1 cellular context compared by ENCODE assay signal in the genomic region with DNA sequence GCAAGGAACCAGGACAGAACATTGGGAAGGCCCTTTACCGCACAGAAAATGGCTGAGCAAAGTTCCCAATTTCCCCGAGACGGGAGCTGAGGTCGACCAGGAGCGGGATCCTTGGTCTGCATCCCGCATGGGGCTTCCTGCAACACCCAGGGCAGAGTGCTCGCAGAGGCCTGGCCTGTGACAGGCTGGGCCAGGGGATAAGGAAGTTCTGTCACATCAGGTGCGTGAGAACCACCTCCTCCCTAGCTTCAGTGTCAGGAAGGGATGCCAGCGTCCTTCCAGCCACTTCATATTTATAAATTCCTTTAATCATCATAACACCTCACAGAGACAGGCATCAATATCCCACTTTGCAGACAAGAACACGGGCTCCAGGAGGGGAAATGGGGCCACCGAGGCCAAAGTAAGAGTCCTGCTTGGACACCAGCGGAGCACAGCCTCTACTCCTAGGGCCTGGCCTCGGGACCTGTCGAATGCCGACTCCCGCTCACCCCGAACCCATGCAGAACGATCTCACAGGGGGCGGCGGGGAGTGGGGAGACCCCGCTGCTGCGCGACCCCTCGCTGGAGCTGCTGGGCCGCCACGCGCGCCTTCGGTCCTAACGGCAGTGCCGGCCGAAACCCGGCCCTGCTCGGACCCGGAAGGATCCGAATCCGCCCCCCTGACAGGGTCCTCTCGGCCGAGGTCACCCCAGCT.
TF ChIP-seq lines count a peak whose summit lies in the region.

No MANE protein-coding gene starts in this region.

TF ChIP-seq in GM12878, 131 proteins besides CTCF, POLR2A, EP300 and RAD21:
- TF ChIP-seq SMC3 (IDR thresholded peaks at IDR 0.05; ENCODE audit: borderline replicate concordance, low read length) (0 out of 2 replicates have a peak, but pooled peaks have one; percentile 5), NRF1 (conservative IDR thresholded peaks at IDR 0.05; ENCODE audit: low read depth, low read length) (no peak), BMI1 (IDR thresholded peaks at IDR 0.05; ENCODE audit: borderline replicate concordance) (no peak), FOS (IDR thresholded peaks at IDR 0.05; ENCODE audit: borderline replicate concordance, extremely low read depth, insufficient read length) (no peak), MEF2B (IDR thresholded peaks at IDR 0.05; ENCODE audit: partially characterized antibody, poor library complexity, severe bottlenecking) (peak; percentile 9), RB1 (IDR thresholded peaks at IDR 0.05; ENCODE audit: borderline replicate concordance) (peak; percentile 26; the same call in 1 of the 2 replicates), SPI1 (IDR thresholded peaks at IDR 0.05; ENCODE audit: borderline replicate concordance, insufficient read depth, low read depth, low read length) (no peak), ZSCAN29 (IDR thresholded peaks at IDR 0.05) (peak; percentile 28; the same call in 1 of the 2 replicates), CHD1 (IDR thresholded peaks at IDR 0.05; ENCODE audit: low read depth, low read length) (0 out of 2 replicates have a peak, but pooled peaks have one; percentile 38), SMARCA5 (IDR thresholded peaks at IDR 0.05) (peak; percentile 80; the same call in 1 of the 2 replicates), HDGF (IDR thresholded peaks at IDR 0.05) (peak; percentile 45; the same call in 1 of the 2 replicates), NFYA (IDR thresholded peaks at IDR 0.05; ENCODE audit: borderline replicate concordance, low read depth, low read length) (no peak), LARP7 (IDR thresholded peaks at IDR 0.05) (peak; percentile 74; the same call in 1 of the 2 replicates), DPF2 (IDR thresholded peaks at IDR 0.05) (peak; percentile 45; the same call in 1 of the 2 replicates)
- TF ChIP-seq, protein P1, sequence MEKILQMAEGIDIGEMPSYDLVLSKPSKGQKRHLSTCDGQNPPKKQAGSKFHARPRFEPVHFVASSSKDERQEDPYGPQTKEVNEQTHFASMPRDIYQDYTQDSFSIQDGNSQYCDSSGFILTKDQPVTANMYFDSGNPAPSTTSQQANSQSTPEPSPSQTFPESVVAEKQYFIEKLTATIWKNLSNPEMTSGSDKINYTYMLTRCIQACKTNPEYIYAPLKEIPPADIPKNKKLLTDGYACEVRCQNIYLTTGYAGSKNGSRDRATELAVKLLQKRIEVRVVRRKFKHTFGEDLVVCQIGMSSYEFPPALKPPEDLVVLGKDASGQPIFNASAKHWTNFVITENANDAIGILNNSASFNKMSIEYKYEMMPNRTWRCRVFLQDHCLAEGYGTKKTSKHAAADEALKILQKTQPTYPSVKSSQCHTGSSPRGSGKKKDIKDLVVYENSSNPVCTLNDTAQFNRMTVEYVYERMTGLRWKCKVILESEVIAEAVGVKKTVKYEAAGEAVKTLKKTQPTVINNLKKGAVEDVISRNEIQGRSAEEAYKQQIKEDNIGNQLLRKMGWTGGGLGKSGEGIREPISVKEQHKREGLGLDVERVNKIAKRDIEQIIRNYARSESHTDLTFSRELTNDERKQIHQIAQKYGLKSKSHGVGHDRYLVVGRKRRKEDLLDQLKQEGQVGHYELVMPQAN (conservative IDR thresholded peaks at IDR 0.05): no peak; the same call in 1 of the 2 replicates
- TF ChIP-seq, protein P2, sequence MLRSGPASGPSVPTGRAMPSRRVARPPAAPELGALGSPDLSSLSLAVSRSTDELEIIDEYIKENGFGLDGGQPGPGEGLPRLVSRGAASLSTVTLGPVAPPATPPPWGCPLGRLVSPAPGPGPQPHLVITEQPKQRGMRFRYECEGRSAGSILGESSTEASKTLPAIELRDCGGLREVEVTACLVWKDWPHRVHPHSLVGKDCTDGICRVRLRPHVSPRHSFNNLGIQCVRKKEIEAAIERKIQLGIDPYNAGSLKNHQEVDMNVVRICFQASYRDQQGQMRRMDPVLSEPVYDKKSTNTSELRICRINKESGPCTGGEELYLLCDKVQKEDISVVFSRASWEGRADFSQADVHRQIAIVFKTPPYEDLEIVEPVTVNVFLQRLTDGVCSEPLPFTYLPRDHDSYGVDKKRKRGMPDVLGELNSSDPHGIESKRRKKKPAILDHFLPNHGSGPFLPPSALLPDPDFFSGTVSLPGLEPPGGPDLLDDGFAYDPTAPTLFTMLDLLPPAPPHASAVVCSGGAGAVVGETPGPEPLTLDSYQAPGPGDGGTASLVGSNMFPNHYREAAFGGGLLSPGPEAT (IDR thresholded peaks at IDR 0.05; ENCODE audit: low read depth): 0 out of 2 replicates have a peak, but pooled peaks have one; percentile 11
